In the genomic region with DNA sequence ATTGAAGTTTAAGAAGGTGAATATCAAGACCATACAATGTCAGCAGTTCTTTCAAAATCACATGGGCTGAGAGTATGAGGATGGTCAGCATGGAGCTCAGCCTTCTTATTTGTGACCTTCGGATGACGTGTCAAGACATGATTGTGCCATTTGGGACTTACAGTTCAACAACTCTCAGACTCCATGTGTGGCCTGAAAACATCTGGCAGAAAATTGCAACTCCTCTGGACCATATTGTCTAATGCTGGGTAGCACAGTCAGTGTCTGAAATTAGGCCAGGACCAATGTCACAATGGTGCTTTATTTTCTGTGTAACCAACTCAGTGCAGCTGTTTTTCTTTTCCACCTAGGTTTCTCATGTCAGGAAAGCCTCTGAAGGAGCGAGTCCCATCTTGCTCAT, we compare ENCODE assay signal across 34 cellular contexts.
"Had no signal": no experiment of that assay in that cellular context is flagged by ENCODE, and none has a peak within 500 bp of the region (broad histone marks: within the 10 kb centered on the region; RNA-seq: fewer than 3 reads in every experiment).

No MANE protein-coding gene starts in this region.

- H3K27me3 ChIP-seq: MG63 had no signal

- H3K4me3 ChIP-seq: MG63 had no signal

- DNase-seq: Karpas-422, Kasumi-1, MG63, MM.1S, MV-4-11, NCI-H1048, NCI-H1092, NCI-H1092 treated with DMSO at 0.1 percent for 48 hours, NCI-H1105, NCI-H1105 treated with DMSO at 0.1 percent for 48 hours, NCI-H1417, NCI-H1417 treated with DMSO at 0.1 percent for 48 hours, NCI-H1436, NCI-H1436 treated with DMSO at 0.1 percent for 48 hours, NCI-H146, NCI-H1694, NCI-H1694 treated with DMSO at 0.1 percent for 48 hours, NCI-H187, NCI-H187 treated with DMSO at 0.1 percent for 48 hours, NCI-H1930, NCI-H2029, NCI-H2029 treated with DMSO at 0.1 percent for 48 hours, NCI-H2081, NCI-H2081 treated with DMSO at 0.1 percent for 48 hours, NCI-H2107, NCI-H2171, NCI-H2171 treated with DMSO at 0.1 percent for 48 hours, NCI-H2227 treated with DMSO at 0.1 percent for 48 hours, NCI-H226, NCI-H345, NCI-H446, NCI-H446 treated with DMSO at 0.1 percent for 48 hours, NCI-H510A, NCI-H510A treated with DMSO at 0.1 percent for 48 hours had no signal

- H3K36me3 ChIP-seq: MG63 had no signal

- H3K9me3 ChIP-seq: MG63 had no signal
